17 cellular contexts compared by ENCODE assay signal in the genomic region with DNA sequence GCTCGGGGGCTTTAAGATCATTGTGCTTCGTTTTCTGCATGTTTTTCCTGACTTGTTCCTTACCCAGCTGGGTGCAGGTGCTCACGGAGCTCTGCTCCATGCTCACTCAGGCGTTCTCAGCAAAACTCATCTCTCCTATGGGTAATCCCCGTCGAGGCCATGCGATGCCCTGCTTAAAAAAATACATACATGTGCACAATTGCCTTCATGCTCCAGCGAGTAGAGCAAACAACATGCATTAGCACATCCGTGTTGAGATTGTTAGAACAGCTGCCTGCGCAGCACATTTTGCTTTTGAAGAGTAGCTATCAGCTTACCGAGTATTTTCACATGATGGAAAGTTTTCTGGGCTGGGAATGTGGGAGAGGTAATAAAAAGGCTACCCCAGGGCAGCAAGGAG. TPM values are rescaled to one million over a fixed set of nuclear protein-coding genes. Genes with fewer than 3 reads are reported as not detected.
A peak's percentile ranks its signal among the peaks of the same experiment; 100 is the strongest.
DNase-seq lines count a peak whose midpoint lies in the region; TF ChIP-seq lines count a peak whose summit lies in the region.
"Had no signal": no experiment of that assay in that cellular context is flagged by ENCODE, and none has a peak within 500 bp of the region (broad histone marks: within the 10 kb centered on the region; RNA-seq: fewer than 3 reads in every experiment).

No MANE protein-coding gene starts in this region.

- H3K9ac ChIP-seq in SK-N-MC (ENCODE audit: insufficient read length) (no peak overlapping the region), subcutaneous abdominal adipose tissue (ENCODE audit: low read length in 5 of 5) (no peak overlapping the region)

- H3K9me3 ChIP-seq in SK-N-MC (ENCODE audit: low read depth, low read length) = no peaks in the 10 kb centered on the region
- H3K9me3 ChIP-seq in subcutaneous abdominal adipose tissue (ENCODE audit: control insufficient read depth in 5 of 5, low read length in 5 of 5) = no peaks in the 10 kb centered on the region
- H3K9me3 ChIP-seq in tibial nerve = no peaks in the 10 kb centered on the region
- H3K9me3 ChIP-seq: pancreas, spleen, testis had no signal

- H3K4me3 ChIP-seq in SK-N-MC = no peak overlapping the region
- no peak overlapping the region for H3K4me3 ChIP-seq in subcutaneous abdominal adipose tissue (ENCODE audit: low read depth in 1 of 5, low read length in 5 of 5)
- no peak overlapping the region for H3K4me3 ChIP-seq in tibial nerve
- H3K4me3 ChIP-seq: pancreas, spleen, testis had no signal

- 81 to 90% methylated on average over 11 of the region's 11 CpGs for WGBS in tibial nerve, 2 donors

- no peaks in the 10 kb centered on the region for H3K9me3 Mint-ChIP-seq in activated naive CD4-positive, alpha-beta T cell treated with anti-CD3 and anti-CD28 coated beads, Interleukin-2, amount 10 ng/mL, durations not matched to agents 7 days and 5 days
- H3K9me3 Mint-ChIP-seq: activated T-cell treated with anti-CD3 and anti-CD28 coated beads, Interleukin-2, amount 50 U/mL, for 72 hours had no signal

- H3K27ac ChIP-seq in SK-N-MC (peak overlapping the region; percentile 100), subcutaneous abdominal adipose tissue (ENCODE audit: low read depth, low read length) (peak overlapping the region; percentile 37), tibial nerve (no peak overlapping the region)
- H3K27ac ChIP-seq: 22Rv1, pancreas, spleen, testis had no signal

- TF ChIP-seq POLR2A in tibial nerve (IDR thresholded peaks at IDR 0.05) = no peak

- no peak overlapping the region for H3K4me3 Mint-ChIP-seq in activated naive CD4-positive, alpha-beta T cell treated with anti-CD3 and anti-CD28 coated beads, Interleukin-2, amount 10 ng/mL, durations not matched to agents 7 days and 5 days
- H3K4me3 Mint-ChIP-seq: activated CD4-positive, alpha-beta T cell treated with anti-CD3 and anti-CD28 coated beads for 36 hours; activated T-cell treated with anti-CD3 and anti-CD28 coated beads, Interleukin-2, amount 50 U/mL, for 72 hours had no signal

- H3K27me3 ChIP-seq in subcutaneous abdominal adipose tissue (ENCODE audit: control insufficient read depth in 5 of 5, insufficient read depth in 4 of 5, low read length in 5 of 5) (no peaks in the 10 kb centered on the region), tibial nerve (no peaks in the 10 kb centered on the region)
- H3K27me3 ChIP-seq: pancreas, spleen, testis had no signal

- no peak for TF ChIP-seq EP300 in tibial nerve (IDR thresholded peaks at IDR 0.05)

- TF ChIP-seq CTCF in tibial nerve (IDR thresholded peaks at IDR 0.05) = no peak

- DNase-seq in activated naive CD4-positive, alpha-beta T cell treated with anti-CD3 and anti-CD28 coated beads, Interleukin-2, amount 10 ng/mL, durations not matched to agents 7 days and 5 days = no peak
- no peak for DNase-seq in activated naive CD4-positive, alpha-beta T cell (lab: John Stamatoyannopoulos, UW)
- peak; percentile 98 for DNase-seq in NCI-H2107 treated with DMSO at 0.1 percent for 48 hours (lab: John Stamatoyannopoulos, UW; ENCODE audit: unreplicated experiment)
- no peak for DNase-seq in SK-N-MC (ENCODE audit: low read depth, low spot score)
- DNase-seq in inferior parietal cortex (ENCODE audit: extremely low spot score) = no peak
- no peak for DNase-seq in effector CD8-positive, alpha-beta T cell (lab: John Stamatoyannopoulos, UW)
- no peak for DNase-seq in tibial nerve (ENCODE audit: low spot score in 2 of 2)
- DNase-seq: activated CD4-positive, alpha-beta T cell treated with anti-CD3 and anti-CD28 coated beads for 36 hours; activated T-cell treated with anti-CD3 and anti-CD28 coated beads, Interleukin-2, amount 50 U/mL, for 72 hours; cortex of kidney; pancreas; PC-3; T-helper 1 cell; testis had no signal

- peaks cover 0 to 17% (median 5%) of the 10 kb centered on the region in 5 donors for H3K4me1 ChIP-seq in subcutaneous abdominal adipose tissue (ENCODE audit: control insufficient read depth in 5 of 5, insufficient read depth in 5 of 5, low read length in 5 of 5)
- H3K4me1 ChIP-seq in tibial nerve = no peaks in the 10 kb centered on the region
- H3K4me1 ChIP-seq: pancreas, spleen, testis had no signal

- CTCF ChIA-PET in activated naive CD4-positive, alpha-beta T cell treated with anti-CD3 and anti-CD28 coated beads, Interleukin-2, amount 10 ng/mL, durations not matched to agents 7 days and 5 days (lab: Charles Lee) = interaction anchor here (1.0 kb wide), 1 partner anchor 18 kb away, joined by 3 read pairs; no protein-coding TSS in a partner anchor

- H3K36me3 Mint-ChIP-seq in activated naive CD4-positive, alpha-beta T cell treated with anti-CD3 and anti-CD28 coated beads, Interleukin-2, amount 10 ng/mL, durations not matched to agents 7 days and 5 days = peaks cover 27% of the 10 kb centered on the region

- H3K27ac Mint-ChIP-seq in activated naive CD4-positive, alpha-beta T cell treated with anti-CD3 and anti-CD28 coated beads, Interleukin-2, amount 10 ng/mL, durations not matched to agents 7 days and 5 days = peak overlapping the region; percentile 34
- H3K27ac Mint-ChIP-seq: activated CD4-positive, alpha-beta T cell treated with anti-CD3 and anti-CD28 coated beads for 36 hours; activated T-cell treated with anti-CD3 and anti-CD28 coated beads, Interleukin-2, amount 50 U/mL, for 72 hours had no signal

- no peaks in the 10 kb centered on the region for H3K4me1 Mint-ChIP-seq in activated naive CD4-positive, alpha-beta T cell treated with anti-CD3 and anti-CD28 coated beads, Interleukin-2, amount 10 ng/mL, durations not matched to agents 7 days and 5 days
- H3K4me1 Mint-ChIP-seq: activated CD4-positive, alpha-beta T cell treated with anti-CD3 and anti-CD28 coated beads for 36 hours had no signal

- no peaks in the 10 kb centered on the region for H3K27me3 Mint-ChIP-seq in activated naive CD4-positive, alpha-beta T cell treated with anti-CD3 and anti-CD28 coated beads, Interleukin-2, amount 10 ng/mL, durations not matched to agents 7 days and 5 days
- H3K27me3 Mint-ChIP-seq: activated CD4-positive, alpha-beta T cell treated with anti-CD3 and anti-CD28 coated beads for 36 hours had no signal

- H3K36me3 ChIP-seq in SK-N-MC (ENCODE audit: insufficient read depth, low read length) (peaks cover 21% of the 10 kb centered on the region), subcutaneous abdominal adipose tissue (ENCODE audit: control insufficient read depth in 5 of 5, insufficient read depth in 5 of 5, low read length in 5 of 5) (peaks cover 4 to 43% (median 30%) of the 10 kb centered on the region in 5 donors), tibial nerve (peaks cover 0 to 85% (median 0%) of the 10 kb centered on the region in 3 donors)

RNA-seq across cellular contexts. Expression of gene AACS, which starts 16.2 kb away (rescaled TPM):
- total RNA-seq in tibial nerve = 10 to 100 TPM; 17.9 to 29.7 (median 23.6) TPM

Comparison
In these comparisons a context has a peak if more than half of its experiments do, and no peak if none do; other contexts are left out.
1. H3K27ac ChIP-seq: peak in SK-N-MC (single experiment) and subcutaneous abdominal adipose tissue (single experiment); none in tibial nerve (0 of 4).